8 cellular contexts compared by ENCODE assay signal in the genomic region with DNA sequence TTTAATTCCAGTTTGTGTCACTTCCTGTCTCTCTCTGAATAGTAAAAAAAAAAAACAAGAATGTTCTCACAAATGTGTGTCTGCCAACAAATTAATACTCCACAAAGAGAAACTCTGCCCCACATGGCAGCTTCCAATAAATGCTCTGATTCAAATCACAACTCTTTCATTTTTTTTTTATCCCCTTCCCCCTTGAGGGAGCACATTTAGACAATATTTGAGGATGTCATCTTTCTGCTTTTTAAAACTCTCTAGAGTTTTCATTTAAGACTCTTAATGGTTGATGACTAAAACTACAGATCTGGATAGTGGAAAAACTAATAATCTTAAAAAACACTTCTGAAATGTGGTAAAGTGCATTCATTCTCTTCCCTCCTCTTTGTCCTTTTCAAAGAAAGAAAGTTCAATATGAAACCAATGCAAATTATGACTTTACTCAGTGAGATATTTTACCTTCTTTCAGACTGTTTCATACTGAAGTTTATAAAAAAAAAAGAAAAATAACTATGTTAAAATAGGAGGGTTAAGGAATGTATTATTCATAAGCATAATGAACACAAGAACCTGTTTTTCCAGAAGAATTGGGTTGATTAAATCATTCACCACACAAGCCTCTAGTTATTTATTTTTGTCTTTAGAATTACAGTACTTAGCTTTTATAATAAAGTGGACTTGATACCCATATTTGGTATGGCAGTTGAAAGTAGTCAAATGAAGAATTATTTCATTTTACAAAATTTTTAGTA. TPM values are rescaled to one million over a fixed set of nuclear protein-coding genes. Genes with fewer than 3 reads are reported as not detected.
DNase-seq lines count a peak whose midpoint lies in the region; ATAC-seq and TF ChIP-seq lines count a peak whose summit lies in the region.

No MANE protein-coding gene starts in this region.

- intact Hi-C loops in lower leg skin (cut with DNase I; ENCODE audit: low total_unique reads) = no loop called here

- no peaks in the 10 kb centered on the region for H3K27me3 ChIP-seq in AG04450 (ENCODE audit: control insufficient read depth, insufficient read depth, low read length)
- H3K27me3 ChIP-seq in subcutaneous abdominal adipose tissue (ENCODE audit: control insufficient read depth in 5 of 5, insufficient read depth in 4 of 5, low read length in 5 of 5) = no peaks in the 10 kb centered on the region

- H3K9me3 ChIP-seq in AG04450 (ENCODE audit: control insufficient read depth, insufficient read depth, low read length) = no peaks in the 10 kb centered on the region
- no peaks in the 10 kb centered on the region for H3K9me3 ChIP-seq in subcutaneous abdominal adipose tissue (ENCODE audit: control insufficient read depth in 5 of 5, low read length in 5 of 5)

- POLR2A ChIA-PET in AG04450 (lab: Yijun Ruan, JAX) = no interaction called here

- H3K36me3 ChIP-seq in subcutaneous abdominal adipose tissue (ENCODE audit: control insufficient read depth in 5 of 5, insufficient read depth in 5 of 5, low read length in 5 of 5) = peaks cover 0 to 3% (median 0%) of the 10 kb centered on the region in 5 donors

- CTCF ChIA-PET in AG04450 (lab: Charles Lee) = interaction anchor here (0.7 to 0.8 kb wide), 2 partner anchors 20 to 286 kb away, joined by 3 to 5 read pairs; no protein-coding TSS in a partner anchor

- H3K27me3 Mint-ChIP-seq in activated naive CD8-positive, alpha-beta T cell treated with anti-CD3 and anti-CD28 coated beads, Interleukin-2, amount 50 U/mL, for 24 hours = no peaks in the 10 kb centered on the region
- H3K27me3 Mint-ChIP-seq in immature natural killer cell (ENCODE audit: low read depth in 3 of 3) = peaks cover 4 to 11% (median 6%) of the 10 kb centered on the region in 3 donors

- ATAC-seq in GM19035 (IDR thresholded peaks at IDR 0.05; ENCODE audit: unreplicated experiment) (peak; percentile 48), HG03520 (IDR thresholded peaks at IDR 0.05; ENCODE audit: unreplicated experiment) (peak; percentile 51)
- peak; percentile 69 for ATAC-seq in activated naive CD8-positive, alpha-beta T cell treated with anti-CD3 and anti-CD28 coated beads, Interleukin-2, amount 50 U/mL, for 24 hours

- H3K4me3 Mint-ChIP-seq in activated naive CD8-positive, alpha-beta T cell treated with anti-CD3 and anti-CD28 coated beads, Interleukin-2, amount 50 U/mL, for 24 hours = peak overlapping the region; percentile 71
- peak overlapping the region; percentile 81 to 88 (median 85) for H3K4me3 Mint-ChIP-seq in immature natural killer cell

- peak overlapping the region; percentile 98 for H3K27ac Mint-ChIP-seq in activated naive CD8-positive, alpha-beta T cell treated with anti-CD3 and anti-CD28 coated beads, Interleukin-2, amount 50 U/mL, for 24 hours
- H3K27ac Mint-ChIP-seq in immature natural killer cell = peak overlapping the region; percentile 88 to 97 (median 95)

- H3K36me3 Mint-ChIP-seq in activated naive CD8-positive, alpha-beta T cell treated with anti-CD3 and anti-CD28 coated beads, Interleukin-2, amount 50 U/mL, for 24 hours (ENCODE audit: low read depth) = peaks cover 61% of the 10 kb centered on the region
- H3K36me3 Mint-ChIP-seq in immature natural killer cell = peaks cover 8 to 21% (median 20%) of the 10 kb centered on the region in 3 donors

- no peak for DNase-seq in AG04450 (ENCODE audit: low read depth, low spot score)
- DNase-seq in activated naive CD8-positive, alpha-beta T cell treated with anti-CD3 and anti-CD28 coated beads, Interleukin-2, amount 50 U/mL, for 24 hours = no peak
- DNase-seq in immature natural killer cell = peak; percentile 42 to 49 (median 47)
- no peak for DNase-seq in lower leg skin (ENCODE audit: low spot score in 2 of 2)
- DNase-seq in SW480 (ENCODE audit: low spot score) = no peak

- H3K9me3 Mint-ChIP-seq in activated naive CD8-positive, alpha-beta T cell treated with anti-CD3 and anti-CD28 coated beads, Interleukin-2, amount 50 U/mL, for 24 hours = no peaks in the 10 kb centered on the region
- H3K9me3 Mint-ChIP-seq in immature natural killer cell = no peaks in the 10 kb centered on the region

- peaks cover 0 to 51% (median 37%) of the 10 kb centered on the region in 5 donors for H3K4me1 ChIP-seq in subcutaneous abdominal adipose tissue (ENCODE audit: control insufficient read depth in 5 of 5, insufficient read depth in 5 of 5, low read length in 5 of 5)

- TF ChIP-seq CTCF in AG04450 (IDR thresholded peaks at IDR 0.05; ENCODE audit: low read depth, low read length) (0 out of 2 replicates have a peak, but pooled peaks have one; percentile 6), lower leg skin (IDR thresholded peaks at IDR 0.05) (no peak)

- H3K4me3 ChIP-seq in AG04450 (ENCODE audit: low read depth, low read length) (no peak overlapping the region), subcutaneous abdominal adipose tissue (ENCODE audit: low read depth in 1 of 5, low read length in 5 of 5) (peak overlapping the region in 3 of 5 donors; percentile 35 to 49 (median 39)), lower leg skin (ENCODE audit: low read depth, poor library complexity, severe bottlenecking) (no peak overlapping the region)

- peaks cover 71% of the 10 kb centered on the region for H3K4me1 Mint-ChIP-seq in activated naive CD8-positive, alpha-beta T cell treated with anti-CD3 and anti-CD28 coated beads, Interleukin-2, amount 50 U/mL, for 24 hours
- H3K4me1 Mint-ChIP-seq in immature natural killer cell = peaks cover 57 to 64% of the 10 kb centered on the region in 2 donors

- no peak overlapping the region for H3K27ac ChIP-seq in AG04450 (ENCODE audit: low read depth, low read length)
- peak overlapping the region; percentile 100 for H3K27ac ChIP-seq in subcutaneous abdominal adipose tissue (ENCODE audit: low read depth, low read length)

- no peak for TF ChIP-seq POLR2A in lower leg skin (IDR thresholded peaks at IDR 0.05)

- H3K9ac ChIP-seq in subcutaneous abdominal adipose tissue (ENCODE audit: low read length in 5 of 5) = peak overlapping the region in 3 of 5 donors; percentile 69 to 93 (median 73)

RNA-seq across cellular contexts. Expression of a gene that starts 42.4 kb away (rescaled TPM):
- polyA plus RNA-seq in AG04450 (2011; rRNA removed) = 132 and 137 TPM in 2 replicates
- 407 and 416 TPM in 2 replicates for polyA minus RNA-seq in AG04450 (2011; rRNA and poly(A)+ RNA removed)
- 10 to 100 TPM; 12.2 to 35.3 (median 22.1) TPM for polyA plus RNA-seq in immature natural killer cell
- total RNA-seq in lower leg skin = 100 to 1,000 TPM in 1 of 4 donors, 10 to 100 TPM in 3; 47.2 to 127 (median 62.8) TPM

Comparison
In these comparisons a context has a peak if more than half of its experiments do, and no peak if none do; other contexts are left out.
1. DNase-seq: peak in immature natural killer cell (3 of 3); none in AG04450 (single experiment), activated naive CD8-positive, alpha-beta T cell treated with anti-CD3 and anti-CD28 coated beads, Interleukin-2, amount 50 U/mL, for 24 hours (single experiment), lower leg skin (0 of 2) and SW480 (single experiment).
2. H3K4me3 ChIP-seq: peak in subcutaneous abdominal adipose tissue (3 of 5); none in AG04450 (single experiment) and lower leg skin (single experiment).
3. Peak in every context shown above with its lines, with median percentiles within 50 percentile points of each other: ATAC-seq.